Comparison of ENCODE assay signal across 8 cellular contexts in the genomic region with DNA sequence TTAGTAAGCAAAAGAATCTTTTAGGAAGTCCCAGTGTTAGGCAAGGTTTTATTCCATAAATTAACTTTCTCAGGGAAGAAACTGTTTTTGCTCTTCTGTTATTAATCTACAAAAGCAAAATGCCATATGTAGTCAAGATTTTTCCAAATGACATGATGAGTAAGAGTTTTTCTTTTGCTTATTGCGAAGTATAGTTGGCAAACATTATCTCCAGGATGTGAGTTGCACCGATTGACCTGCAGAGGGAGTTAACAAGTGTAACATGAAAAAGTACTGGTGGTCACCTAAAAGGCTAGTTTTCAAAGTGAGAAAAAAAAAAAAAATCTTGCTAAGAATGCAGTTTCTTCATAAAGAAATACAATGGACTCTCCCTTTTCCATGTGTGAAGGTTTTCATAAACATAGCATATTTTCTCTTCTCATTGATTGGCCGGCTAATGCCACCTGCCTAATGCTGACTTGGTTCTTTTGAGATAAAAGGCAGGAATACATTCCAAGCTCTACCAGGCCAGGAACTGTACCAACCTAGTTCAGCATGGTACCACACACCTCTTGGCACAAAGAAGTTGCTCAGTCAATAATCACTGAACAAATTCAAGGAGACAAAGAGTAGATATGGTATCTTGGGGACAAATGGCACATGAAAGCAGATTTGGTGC.
DNase-seq lines count a peak whose midpoint lies in the region; ATAC-seq, FAIRE-seq and TF ChIP-seq lines count a peak whose summit lies in the region.

No MANE protein-coding gene starts in this region.

- no peak overlapping the region for H3K9ac ChIP-seq in liver (ENCODE audit: low read depth in 1 of 2, low read length in 2 of 2)

- TF ChIP-seq CTCF in A673 (conservative IDR thresholded peaks at IDR 0.05; ENCODE audit: low read depth, low read length) (peak; percentile 51), bronchial epithelial cell (IDR thresholded peaks at IDR 0.05; ENCODE audit: insufficient read depth, low read length, severe bottlenecking) (peak; percentile 61), liver (IDR thresholded peaks at IDR 0.05; ENCODE audit: low read depth, low read length, missing input control) (peak; percentile 83)

- DNase-seq in A673 (ENCODE audit: low spot score) = peak; percentile 39
- peak; percentile 17 for DNase-seq in GM18507 (ENCODE audit: extremely low spot score, insufficient read length, low read depth)
- peak; percentile 45 for DNase-seq in NCI-H460 (ENCODE audit: extremely low read depth, low read depth)
- DNase-seq in bronchial epithelial cell (ENCODE audit: low read depth) = peak; percentile 81
- DNase-seq in activated CD4-positive, CD25-positive, alpha-beta regulatory T cell (lab: John Stamatoyannopoulos, UW) = no peak
- no peak for DNase-seq in activated naive CD4-positive, alpha-beta T cell treated with anti-CD3 and anti-CD28 coated beads, Interleukin-2, amount 50 U/mL, for 16 hours

- TF ChIP-seq RAD21 in liver (IDR thresholded peaks at IDR 0.05) = peak; percentile 83 to 88

- H3K27me3 ChIP-seq in A673 (replicated peaks; ENCODE audit: insufficient read depth, low read depth, low read length, poor library complexity) (no peaks in the 10 kb centered on the region), bronchial epithelial cell (ENCODE audit: control insufficient read depth, insufficient read depth, low read length) (no peaks in the 10 kb centered on the region), liver (ENCODE audit: control insufficient read depth in 4 of 4, insufficient read depth in 4 of 4, low read length in 3 of 4) (no peaks in the 10 kb centered on the region)

- no peak for ATAC-seq in GM18505 (IDR thresholded peaks at IDR 0.05; ENCODE audit: unreplicated experiment)

- 36% methylated on average over 3 of the region's 3 CpGs for WGBS in liver

- no peaks in the 10 kb centered on the region for H3K4me1 ChIP-seq in A673 (ENCODE audit: insufficient read depth, low read length, poor library complexity, severe bottlenecking)
- H3K4me1 ChIP-seq in liver (ENCODE audit: control insufficient read depth in 4 of 4, insufficient read depth in 4 of 4, low read length in 3 of 4) = peaks cover 0 to 3% (median 0%) of the 10 kb centered on the region in 4 donors

- POLR2A ChIA-PET in A673 (lab: Charles Lee; ENCODE audit: low non-redundant PET) = no interaction called here

- FAIRE-seq in GM18507 (lab: Jason Lieb, UNC) (peak; percentile 26), bronchial epithelial cell (lab: Jason Lieb, UNC) (no peak)

- H3K4me3 ChIP-seq in A673 (ENCODE audit: low read depth, low read length, poor library complexity, severe bottlenecking) (no peak overlapping the region), bronchial epithelial cell (ENCODE audit: low read depth, low read length) (no peak overlapping the region), liver (ENCODE audit: low read depth in 1 of 3, low read length in 3 of 3) (no peak overlapping the region)

- TF ChIP-seq POLR2A in GM18505 (IDR thresholded peaks at IDR 0.05; ENCODE audit: borderline replicate concordance, extremely low read depth, insufficient read depth, insufficient read length) = no peak

- H3K9me3 ChIP-seq in A673 (ENCODE audit: low read depth, low read length, poor library complexity, severe bottlenecking) (no peaks in the 10 kb centered on the region), liver (ENCODE audit: control insufficient read depth in 4 of 4, low read length in 3 of 4) (no peaks in the 10 kb centered on the region)

- intact Hi-C loops in A673 (cut with micrococcal nuclease; ENCODE audit: unreplicated experiment) = no loop called here

- H3K27ac ChIP-seq in A673 (ENCODE audit: low read depth, low read length, poor library complexity, severe bottlenecking) (no peak overlapping the region), liver (ENCODE audit: low read depth in 1 of 2, low read length in 2 of 2) (no peak overlapping the region)

- no TSS peak for BruUV-seq in A673 (replicated peaks; lab: Mats Ljungman, UMichigan)

- H3K36me3 ChIP-seq in A673 (ENCODE audit: insufficient read depth, low read length, poor library complexity, severe bottlenecking) (no peaks in the 10 kb centered on the region), bronchial epithelial cell (ENCODE audit: control insufficient read depth, insufficient read depth, low read length) (no peaks in the 10 kb centered on the region), liver (ENCODE audit: control insufficient read depth in 4 of 4, insufficient read depth in 3 of 4, low read depth in 1 of 4, low read length in 3 of 4) (peaks cover 0 to 5% (median 2%) of the 10 kb centered on the region in 4 donors)

- CTCF ChIA-PET in A673 (lab: Charles Lee) = no interaction called here

TF ChIP-seq in liver, 16 proteins besides CTCF, POLR2A, EP300 and RAD21:
- peak in 1 of 2 donors; percentile 21 for TF ChIP-seq RXRA (IDR thresholded peaks at IDR 0.05)
- no peak for TF ChIP-seq FOXA2 (IDR thresholded peaks at IDR 0.05)
- TF ChIP-seq SP1 (IDR thresholded peaks at IDR 0.05) = peak; percentile 12
- TF ChIP-seq NR2F2 (IDR thresholded peaks at IDR 0.05) = no peak

Comparison
In these comparisons a context has a peak if more than half of its experiments do, and no peak if none do; other contexts are left out.
1. DNase-seq: peak in A673 (single experiment), GM18507 (single experiment), NCI-H460 (single experiment) and bronchial epithelial cell (single experiment); none in activated CD4-positive, CD25-positive, alpha-beta regulatory T cell (0 of 4) and activated naive CD4-positive, alpha-beta T cell treated with anti-CD3 and anti-CD28 coated beads, Interleukin-2, amount 50 U/mL, for 16 hours (single experiment).
2. Peak in every context shown above with its lines, with median percentiles within 50 percentile points of each other: CTCF ChIP-seq.